1 cellular context compared by ENCODE assay signal in the genomic region with DNA sequence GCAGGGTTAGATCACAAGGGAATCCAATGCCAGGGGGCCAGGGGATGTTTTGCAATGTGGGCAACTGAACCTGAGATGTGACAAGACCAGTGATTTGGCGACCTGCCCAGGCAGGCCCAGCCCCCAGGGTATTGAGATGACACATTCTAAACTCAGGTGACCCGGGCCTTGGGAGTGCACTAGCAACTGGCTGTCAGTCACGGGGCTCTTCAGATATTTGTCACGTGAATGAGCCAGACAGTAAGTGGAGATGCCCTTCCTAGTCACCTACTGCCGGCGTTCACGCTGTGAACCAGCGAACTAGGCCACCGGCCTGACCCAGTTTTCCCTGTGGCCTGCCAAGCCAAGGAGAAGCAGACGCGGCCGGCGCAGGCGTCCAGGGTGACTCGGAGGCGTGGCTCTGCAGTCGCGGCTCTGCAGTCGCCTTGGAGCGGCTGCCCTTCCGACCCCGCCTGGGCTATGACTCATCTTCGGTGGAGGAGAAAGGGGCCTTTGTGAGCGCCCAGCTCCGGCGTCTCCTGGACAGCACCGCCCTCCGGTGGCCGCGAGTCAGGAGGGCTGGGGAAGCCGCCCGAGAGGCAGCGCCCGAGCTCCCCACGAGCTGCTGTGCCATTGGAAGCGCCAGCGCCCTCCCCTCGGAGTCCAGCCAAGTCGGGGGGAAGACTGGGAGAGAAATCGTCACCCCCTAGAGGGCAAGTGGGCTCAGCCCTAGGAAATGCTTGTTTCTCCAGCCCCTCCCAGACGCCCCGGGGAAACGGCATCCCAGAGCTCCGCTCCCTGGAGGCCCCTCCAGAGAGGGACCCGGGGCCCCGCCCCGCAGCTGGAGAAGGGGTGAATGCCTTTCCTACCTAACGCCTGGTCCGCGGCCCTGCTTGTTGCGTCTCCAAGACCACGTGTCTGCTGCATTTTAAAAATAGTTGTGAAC.
TF ChIP-seq lines count a peak whose summit lies in the region.

No MANE protein-coding gene starts in this region.

TF ChIP-seq in GM12878, 131 proteins besides CTCF, POLR2A, EP300 and RAD21 (continued from another document and continues in another):
- TF ChIP-seq ZBTB4 (CRISPR knock-in tag; IDR thresholded peaks at IDR 0.05) (no peak), HDAC2 (IDR thresholded peaks at IDR 0.05) (no peak), ZBTB40 (IDR thresholded peaks at IDR 0.05; ENCODE audit: borderline replicate concordance) (no peak), STAT3 (IDR thresholded peaks at IDR 0.05; ENCODE audit: low read depth, low read length) (no peak), KAT2A (conservative IDR thresholded peaks at IDR 0.05; ENCODE audit: control insufficient read depth, low read depth, low read length) (no peak), ATF7 (IDR thresholded peaks at IDR 0.05; ENCODE audit: low read depth) (peak; percentile 81), SMAD5 (IDR thresholded peaks at IDR 0.05; ENCODE audit: low read depth) (no peak), PAX5 (IDR thresholded peaks at IDR 0.05; ENCODE audit: borderline replicate concordance, low read depth, low read length) (peak; percentile 38; the same call in 1 of the 2 replicates), GABPA (IDR thresholded peaks at IDR 0.05; ENCODE audit: low read depth) (peak; percentile 26; the same call in 1 of the 2 replicates), CBX5 (IDR thresholded peaks at IDR 0.05; ENCODE audit: low read depth) (0 out of 2 replicates have a peak, but pooled peaks have one; percentile 56), PML (IDR thresholded peaks at IDR 0.05; ENCODE audit: low read length) (no peak; the same call in 1 of the 2 replicates), SMARCA5 (IDR thresholded peaks at IDR 0.05) (peak; percentile 80), TCF12 (IDR thresholded peaks at IDR 0.05; ENCODE audit: low read depth, low read length) (peak; percentile 48; the same call in 1 of the 2 replicates), TCF3 (IDR thresholded peaks at IDR 0.05; ENCODE audit: borderline replicate concordance, insufficient read depth, low read depth, low read length) (no peak), BCL11A (IDR thresholded peaks at IDR 0.05; ENCODE audit: low read depth, low read length) (peak; percentile 59; the same call in 1 of the 2 replicates), ZNF592 (IDR thresholded peaks at IDR 0.05) (no peak), ASH2L (IDR thresholded peaks at IDR 0.05; ENCODE audit: borderline replicate concordance, low read depth) (0 out of 2 replicates have a peak, but pooled peaks have one; percentile 52), RAD51 (IDR thresholded peaks at IDR 0.05) (peak; percentile 96), BRCA1 (IDR thresholded peaks at IDR 0.05; ENCODE audit: low read depth, low read length) (no peak), SREBF2 (IDR thresholded peaks at IDR 0.05; ENCODE audit: low read length) (no peak), CUX1 (IDR thresholded peaks at IDR 0.05; ENCODE audit: insufficient replicate concordance, low read depth, low read length) (no peak), NR2F1 (conservative IDR thresholded peaks at IDR 0.05) (peak; percentile 99), HSF1 (IDR thresholded peaks at IDR 0.05; ENCODE audit: low read depth, low read length) (no peak), IRF4 (IDR thresholded peaks at IDR 0.05; ENCODE audit: low read depth, low read length) (peak; percentile 45), ZZZ3 (IDR thresholded peaks at IDR 0.05; ENCODE audit: control insufficient read depth, insufficient read length, low read depth) (no peak), SMC3 (IDR thresholded peaks at IDR 0.05; ENCODE audit: borderline replicate concordance, low read length) (peak; percentile 86)
- TF ChIP-seq, protein P1, sequence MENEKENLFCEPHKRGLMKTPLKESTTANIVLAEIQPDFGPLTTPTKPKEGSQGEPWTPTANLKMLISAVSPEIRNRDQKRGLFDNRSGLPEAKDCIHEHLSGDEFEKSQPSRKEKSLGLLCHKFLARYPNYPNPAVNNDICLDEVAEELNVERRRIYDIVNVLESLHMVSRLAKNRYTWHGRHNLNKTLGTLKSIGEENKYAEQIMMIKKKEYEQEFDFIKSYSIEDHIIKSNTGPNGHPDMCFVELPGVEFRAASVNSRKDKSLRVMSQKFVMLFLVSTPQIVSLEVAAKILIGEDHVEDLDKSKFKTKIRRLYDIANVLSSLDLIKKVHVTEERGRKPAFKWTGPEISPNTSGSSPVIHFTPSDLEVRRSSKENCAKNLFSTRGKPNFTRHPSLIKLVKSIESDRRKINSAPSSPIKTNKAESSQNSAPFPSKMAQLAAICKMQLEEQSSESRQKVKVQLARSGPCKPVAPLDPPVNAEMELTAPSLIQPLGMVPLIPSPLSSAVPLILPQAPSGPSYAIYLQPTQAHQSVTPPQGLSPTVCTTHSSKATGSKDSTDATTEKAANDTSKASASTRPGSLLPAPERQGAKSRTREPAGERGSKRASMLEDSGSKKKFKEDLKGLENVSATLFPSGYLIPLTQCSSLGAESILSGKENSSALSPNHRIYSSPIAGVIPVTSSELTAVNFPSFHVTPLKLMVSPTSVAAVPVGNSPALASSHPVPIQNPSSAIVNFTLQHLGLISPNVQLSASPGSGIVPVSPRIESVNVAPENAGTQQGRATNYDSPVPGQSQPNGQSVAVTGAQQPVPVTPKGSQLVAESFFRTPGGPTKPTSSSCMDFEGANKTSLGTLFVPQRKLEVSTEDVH (IDR thresholded peaks at IDR 0.05; ENCODE audit: low read depth, partially characterized antibody), result no peak
- TF ChIP-seq, protein P2, sequence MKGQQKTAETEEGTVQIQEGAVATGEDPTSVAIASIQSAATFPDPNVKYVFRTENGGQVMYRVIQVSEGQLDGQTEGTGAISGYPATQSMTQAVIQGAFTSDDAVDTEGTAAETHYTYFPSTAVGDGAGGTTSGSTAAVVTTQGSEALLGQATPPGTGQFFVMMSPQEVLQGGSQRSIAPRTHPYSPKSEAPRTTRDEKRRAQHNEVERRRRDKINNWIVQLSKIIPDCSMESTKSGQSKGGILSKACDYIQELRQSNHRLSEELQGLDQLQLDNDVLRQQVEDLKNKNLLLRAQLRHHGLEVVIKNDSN (IDR thresholded peaks at IDR 0.05; ENCODE audit: borderline replicate concordance, extremely low read length, insufficient read depth, low read depth, low read length), result peak; percentile 24
